ENCODE assay signal across 8 cellular contexts in the genomic region with DNA sequence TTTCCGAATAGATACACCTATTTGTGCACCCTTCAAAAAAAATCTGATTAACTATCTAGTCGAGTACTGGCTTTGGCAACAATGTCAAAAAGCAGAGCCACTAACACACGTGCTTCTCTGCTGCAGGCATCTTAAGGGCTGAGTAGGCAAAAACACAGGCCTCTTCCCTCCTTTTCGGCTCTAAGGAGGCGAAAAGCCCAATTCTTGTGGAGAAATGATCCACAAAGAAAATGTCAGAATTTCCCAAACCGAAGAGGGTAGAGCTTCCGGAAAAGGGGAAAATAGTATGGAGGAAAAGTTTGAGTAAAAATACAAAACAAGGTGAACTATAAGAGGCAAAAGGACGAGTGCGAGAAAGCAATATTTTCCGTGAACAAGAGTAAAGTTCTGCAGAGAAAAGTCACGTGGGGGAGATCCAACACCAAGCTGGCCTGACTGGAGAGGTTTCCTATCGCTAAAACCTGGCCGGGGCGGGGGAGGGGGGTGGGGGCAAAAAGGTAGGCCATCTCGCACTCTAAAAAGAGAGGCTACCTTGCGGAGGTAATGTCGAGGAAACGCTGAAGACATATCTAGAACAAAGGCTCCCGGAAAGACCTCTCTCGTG. TPM values are rescaled to one million over a fixed set of nuclear protein-coding genes. Genes with fewer than 3 reads are reported as not detected.
DNase-seq lines count a peak whose midpoint lies in the region; ATAC-seq, FAIRE-seq and TF ChIP-seq lines count a peak whose summit lies in the region.

No MANE protein-coding gene starts in this region.

- H4K20me1 ChIP-seq in IMR-90 (ENCODE audit: insufficient read depth, low read length), result peaks cover 20% of the 10 kb centered on the region; the same call in 1 of the 2 replicates

- H2AK5ac ChIP-seq in IMR-90 (ENCODE audit: low read depth, low read length), result peak overlapping the region; percentile 52; the same call in 1 of the 2 replicates

- H3K27me3 ChIP-seq in IMR-90 (ENCODE audit: control insufficient read depth, insufficient read depth, low read length) (no peaks in the 10 kb centered on the region), gastroesophageal sphincter (no peaks in the 10 kb centered on the region), parathyroid adenoma (ENCODE audit: control insufficient read depth, insufficient read depth, low read length) (no peaks in the 10 kb centered on the region)

- in situ Hi-C loops in IMR-90 (cut with MboI; ENCODE audit: low sequenced_read_pairs), result loop anchor here (25.0 kb wide), 2 partner anchors 957 to 1182 kb away; no protein-coding TSS in a partner anchor

- peak; percentile 26 for FAIRE-seq in GM19239 (lab: Jason Lieb, UNC)

- H4K91ac ChIP-seq in IMR-90 (ENCODE audit: insufficient read depth, low read depth, low read length), result peak overlapping the region; percentile 95

- H3K4me2 ChIP-seq in IMR-90 (ENCODE audit: low read depth, low read length) (peak overlapping the region; percentile 39), parathyroid adenoma (ENCODE audit: low read length) (peak overlapping the region; percentile 57)

- DNase-seq in COLO829 (ENCODE audit: low spot score) (peak; percentile 16), GM19239 (ENCODE audit: insufficient read length, low spot score) (no peak), IMR-90 (peak; percentile 7), Ammon's horn (ENCODE audit: low spot score) (no peak), NCI-H774 (lab: John Stamatoyannopoulos, UW) (no peak)
- DNase-seq in activated CD4-positive, alpha-beta memory T cell treated with anti-CD3 and anti-CD28 coated beads for 36 hours, result peak; percentile 9

- H3K27ac ChIP-seq in IMR-90 (ENCODE audit: insufficient read depth, low read length) (peak overlapping the region; percentile 84), gastroesophageal sphincter (peak overlapping the region; percentile 80 to 88 (median 86)), parathyroid adenoma (peak overlapping the region; percentile 94)

- H3K23ac ChIP-seq in IMR-90 (ENCODE audit: low read depth, low read length), result peak overlapping the region; percentile 81

- BruUV-seq in IMR-90 (replicated peaks; lab: Mats Ljungman, UMichigan), result TSS peak; percentile 70

- H3K18ac ChIP-seq in IMR-90 (ENCODE audit: low read depth, low read length), result peak overlapping the region; percentile 75

- H2AK9ac ChIP-seq in IMR-90 (replicated peaks; ENCODE audit: low read depth, low read length, poor library complexity), result peak overlapping the region; percentile 57

- TF ChIP-seq CTCF in IMR-90 (conservative IDR thresholded peaks at IDR 0.05; ENCODE audit: low read depth, low read length), result no peak
- TF ChIP-seq CTCF in gastroesophageal sphincter (IDR thresholded peaks at IDR 0.05), result no peak
- no peak for TF ChIP-seq CTCF in parathyroid adenoma (IDR thresholded peaks at IDR 0.05)

- H3K4me1 ChIP-seq in IMR-90 (ENCODE audit: control insufficient read depth, insufficient read depth, low read length) (peaks cover 2% of the 10 kb centered on the region), gastroesophageal sphincter (peaks cover 6 to 38% (median 14%) of the 10 kb centered on the region in 3 donors), parathyroid adenoma (peaks cover 5% of the 10 kb centered on the region)

- peak; percentile 8 for ATAC-seq in IMR-90 (ENCODE audit: low read depth)
- ATAC-seq in gastroesophageal sphincter, result no peak

- peak overlapping the region; percentile 98 for H3K4me3 Mint-ChIP-seq in activated CD4-positive, alpha-beta memory T cell treated with anti-CD3 and anti-CD28 coated beads for 36 hours

- no peak for TF ChIP-seq EP300 in gastroesophageal sphincter (IDR thresholded peaks at IDR 0.05)

- H2BK120ac ChIP-seq in IMR-90 (ENCODE audit: low read depth, low read length), result peak overlapping the region; percentile 4; the same call in 1 of the 2 replicates

- H3K4me1 Mint-ChIP-seq in activated CD4-positive, alpha-beta memory T cell treated with anti-CD3 and anti-CD28 coated beads for 36 hours (ENCODE audit: low read depth), result peaks cover 27% of the 10 kb centered on the region

- H3K4me3 ChIP-seq in IMR-90 (ENCODE audit: insufficient read depth, low read depth, low read length) (peak overlapping the region; percentile 81), gastroesophageal sphincter (peak overlapping the region; percentile 70 to 96), parathyroid adenoma (ENCODE audit: low read depth, low read length) (peak overlapping the region; percentile 85)

- intact Hi-C loops in IMR-90 (cut with micrococcal nuclease), result no loop called here
- intact Hi-C loops in activated CD4-positive, alpha-beta memory T cell treated with anti-CD3 and anti-CD28 coated beads for 36 hours (cut with micrococcal nuclease), result loop anchor here (1.0 to 5.0 kb wide), 3 partner anchors 669 to 1202 kb away; a partner anchor contains a TSS

- CTCF ChIA-PET in IMR-90 (lab: Yijun Ruan, JAX), result interaction anchor here (0.6 to 1.5 kb wide), 4 partner anchors 10 to 543 kb away, joined by 3 to 4 read pairs (median 4); no protein-coding TSS in a partner anchor
- CTCF ChIA-PET in activated CD4-positive, alpha-beta memory T cell treated with anti-CD3 and anti-CD28 coated beads for 36 hours (lab: Charles Lee), result interaction anchor here (0.9 to 1.4 kb wide), 4 partner anchors 13 to 878 kb away, joined by 3 to 4 read pairs (median 3); a partner anchor contains a TSS

- H2BK15ac ChIP-seq in IMR-90 (ENCODE audit: low read depth, low read length), result peak overlapping the region; percentile 76; the same call in 1 of the 3 replicates

- 0% methylated on average over 3 of the region's 20 CpGs; no CpG with 5 or more reads in 1 of the 2 experiments for WGBS in IMR-90 (ENCODE audit: extremely low coverage in 2 of 2, insufficient read length in 1 of 2), 2 experiments
- WGBS in gastroesophageal sphincter (ENCODE audit: low coverage in 1 of 2), 2 donors, result 0 to 3% methylated on average over 6 to 20 of the region's 20 CpGs

- H3K79me2 ChIP-seq in parathyroid adenoma, result peaks cover 6% of the 10 kb centered on the region

- H3K9ac ChIP-seq in IMR-90 (ENCODE audit: low read depth, low read length), result peak overlapping the region; percentile 98
- H3K9ac ChIP-seq in parathyroid adenoma, result peak overlapping the region; percentile 88

- peak overlapping the region; percentile 84 for H4K5ac ChIP-seq in IMR-90 (ENCODE audit: low read depth, low read length)

- H2BK5ac ChIP-seq in IMR-90 (ENCODE audit: low read depth, low read length, poor library complexity, severe bottlenecking), result peak overlapping the region; percentile 97

- H3K27me3 Mint-ChIP-seq in activated CD4-positive, alpha-beta memory T cell treated with anti-CD3 and anti-CD28 coated beads for 36 hours, result peaks cover 13% of the 10 kb centered on the region

- TF ChIP-seq RAD21 in IMR-90 (IDR thresholded peaks at IDR 0.05; ENCODE audit: low read length), result no peak

- POLR2A ChIA-PET in IMR-90 (lab: Charles Lee; ENCODE audit: unreplicated experiment), result no interaction called here
- POLR2A ChIA-PET in activated CD4-positive, alpha-beta memory T cell treated with anti-CD3 and anti-CD28 coated beads for 36 hours (lab: Charles Lee), result interaction anchor here (1.0 to 2.0 kb wide), 4 partner anchors 9 to 874 kb away, joined by 3 to 8 read pairs (median 3); a partner anchor contains a TSS

- peak overlapping the region; percentile 100 for H3K56ac ChIP-seq in IMR-90 (ENCODE audit: extremely low read depth, insufficient read depth, low read length)

- H2AFZ ChIP-seq in IMR-90 (replicated peaks; ENCODE audit: low read length, poor library complexity), result peak overlapping the region; percentile 90
- peak overlapping the region; percentile 89 for H2AFZ ChIP-seq in parathyroid adenoma

- peak overlapping the region; percentile 49 to 100; a peak in 3 of 4 replicates for H4K8ac ChIP-seq in IMR-90 (ENCODE audit: low read depth in 2 of 2, low read length in 2 of 2)

- no peak overlapping the region for H2BK20ac ChIP-seq in IMR-90 (ENCODE audit: low read depth, low read length)

- H3K9me3 ChIP-seq in IMR-90 (ENCODE audit: control insufficient read depth, insufficient read depth, low read length), result no peaks in the 10 kb centered on the region
- H3K9me3 ChIP-seq in gastroesophageal sphincter, result no peaks in the 10 kb centered on the region
- no peaks in the 10 kb centered on the region for H3K9me3 ChIP-seq in parathyroid adenoma (ENCODE audit: control insufficient read depth, low read length)

- dilution Hi-C loops in IMR-90 (cut with HindIII; ENCODE audit: low sequenced_read_pairs, unreplicated experiment), result no loop called here

- H3K36me3 ChIP-seq in IMR-90 (ENCODE audit: control insufficient read depth, insufficient read depth, low read length) (peaks cover 10% of the 10 kb centered on the region), gastroesophageal sphincter (peaks cover 0 to 31% of the 10 kb centered on the region in 2 donors), parathyroid adenoma (ENCODE audit: control insufficient read depth, insufficient read depth, low read length) (no peaks in the 10 kb centered on the region)

- TF ChIP-seq POLR2A in IMR-90 (IDR thresholded peaks at IDR 0.05; ENCODE audit: low read depth, low read length) (no peak), gastroesophageal sphincter (IDR thresholded peaks at IDR 0.05) (no peak)

- peaks cover 6 to 13% of the 10 kb centered on the region in 2 experiments; a peak in 3 of 4 replicates for H3K79me1 ChIP-seq in IMR-90 (ENCODE audit: low read depth in 1 of 2, low read length in 2 of 2)

- H3K9me3 Mint-ChIP-seq in activated CD4-positive, alpha-beta memory T cell treated with anti-CD3 and anti-CD28 coated beads for 36 hours, result no peaks in the 10 kb centered on the region

- peak overlapping the region; percentile 96 for H3K14ac ChIP-seq in IMR-90 (replicated peaks; ENCODE audit: low read depth, low read length)

- peak overlapping the region; percentile 91 for H3K4ac ChIP-seq in IMR-90 (ENCODE audit: low read depth, low read length)

- H3K9me1 ChIP-seq in IMR-90 (ENCODE audit: insufficient read depth, low read length), result peaks cover 2% of the 10 kb centered on the region; the same call in 1 of the 2 replicates

- peaks cover 25% of the 10 kb centered on the region for H3K36me3 Mint-ChIP-seq in activated CD4-positive, alpha-beta memory T cell treated with anti-CD3 and anti-CD28 coated beads for 36 hours

- H3K27ac Mint-ChIP-seq in activated CD4-positive, alpha-beta memory T cell treated with anti-CD3 and anti-CD28 coated beads for 36 hours, result peak overlapping the region; percentile 99

RNA-seq across cellular contexts. Expression of a gene that starts 0.6 kb away (rescaled TPM):
- 23.7 and 41.7 TPM in 2 replicates for total RNA-seq in IMR-90 (2012; rRNA removed)
- polyA plus RNA-seq in IMR-90 (2012; rRNA removed), result 58.9 and 67.2 TPM in 2 replicates
- polyA plus RNA-seq in IMR-90 (2012; cell fraction: cytosol; rRNA removed), result 3.0 and 3.7 TPM in 2 replicates
- 13.8 and 232 TPM in 2 replicates for polyA plus RNA-seq in IMR-90 (2012; cell fraction: nucleus; rRNA removed; ENCODE audit: low replicate concordance)
- total RNA-seq in activated CD4-positive, alpha-beta memory T cell treated with anti-CD3 and anti-CD28 coated beads for 36 hours, result 100 to 1,000 TPM; 105 to 107 TPM
- 100 to 1,000 TPM in 1 of 4 donors, 10 to 100 TPM in 3; 30.3 to 115 (median 57.8) TPM for total RNA-seq in gastroesophageal sphincter

RNA-seq across cellular contexts. Expression of a gene that starts 32.7 kb away (rescaled TPM):
- total RNA-seq in IMR-90 (2012; rRNA removed) (under 0.01 TPM in 1 of 2 replicates, not detected in the other), gastroesophageal sphincter (10 to 100 TPM in 3 of 4 donors, 1 to 10 TPM in 1; 5.8 to 20.7 (median 14.5) TPM)
- not detected in 2 replicates for polyA plus RNA-seq in IMR-90 (2012; rRNA removed)
- not detected in 2 replicates for polyA plus RNA-seq in IMR-90 (2012; cell fraction: cytosol; rRNA removed)
- 0.05 TPM in 1 of 2 replicates, not detected in the other for polyA plus RNA-seq in IMR-90 (2012; cell fraction: nucleus; rRNA removed; ENCODE audit: low replicate concordance)
- total RNA-seq in activated CD4-positive, alpha-beta memory T cell treated with anti-CD3 and anti-CD28 coated beads for 36 hours, result not detected

Comparison
In these comparisons a context has a peak if more than half of its experiments do, and no peak if none do; other contexts are left out.
1. DNase-seq: peak in COLO829 (single experiment), IMR-90 (single experiment) and activated CD4-positive, alpha-beta memory T cell treated with anti-CD3 and anti-CD28 coated beads for 36 hours (single experiment); none in GM19239 (single experiment), Ammon's horn (single experiment) and NCI-H774 (single experiment).
2. Peak in every context shown above with its lines, with median percentiles within 50 percentile points of each other: H3K27ac ChIP-seq and H3K4me3 ChIP-seq.